ENCODE assay signal across 8 cellular contexts in genomic region chr6:98947411-98948292, GRCh38. TPM values are rescaled to one million over a fixed set of nuclear protein-coding genes. Genes with fewer than 3 reads are reported as not detected.
A peak's percentile ranks its signal among the peaks of the same experiment; 100 is the strongest.
DNase-seq lines count a peak whose midpoint lies in the region; ATAC-seq and TF ChIP-seq lines count a peak whose summit lies in the region.

FBXL4 (minus strand) TSS chr6:98947946; CDS start chr6:98926988, 20,958 bp downstream.

- peaks cover 12% of the 10 kb centered on the region for H3K9me3 Mint-ChIP-seq in activated B cell treated with CpG ODN at 0.5 μM for 24 hours

- TF ChIP-seq CTCF in activated B cell treated with CpG ODN at 0.5 μM for 24 hours (IDR thresholded peaks at IDR 0.05) (no peak), cardiac fibroblast (IDR thresholded peaks at IDR 0.05; ENCODE audit: low read depth, low read length) (no peak)

- peak within 1 kb of the TSS; percentile 91 for H3K4me3 Mint-ChIP-seq in activated B cell treated with CpG ODN at 0.5 μM for 24 hours

- peaks cover 35% of the 10 kb centered on the region for H3K4me1 Mint-ChIP-seq in activated B cell treated with CpG ODN at 0.5 μM for 24 hours

- DNase-seq in ACHN (peak; percentile 82), NCI-H2227 (lab: John Stamatoyannopoulos, UW; ENCODE audit: unreplicated experiment) (peak; percentile 89), activated B cell treated with CpG ODN at 0.5 μM for 24 hours (peak; percentile 77), cardiac fibroblast (ENCODE audit: low read depth in 2 of 2) (peak; percentile 87), inferior parietal cortex (ENCODE audit: extremely low spot score) (peak; percentile 73)
- peak; percentile 79 for DNase-seq in stimulated activated CD4-positive, alpha-beta T cell treated with anti-CD3 and anti-CD28 coated beads, Interleukin-12 subunit alpha, Interleukin-12 subunit beta, amount 100 ng/mL, for 4 hours

- H3K27ac Mint-ChIP-seq in activated B cell treated with CpG ODN at 0.5 μM for 24 hours = peak within 1 kb of the TSS; percentile 86

- peaks cover 8% of the 10 kb centered on the region for H3K36me3 Mint-ChIP-seq in activated B cell treated with CpG ODN at 0.5 μM for 24 hours (ENCODE audit: low read depth)

- CTCF ChIA-PET in activated B cell treated with CpG ODN at 0.5 μM for 24 hours (lab: Charles Lee) = no interaction called here

- intact Hi-C loops in activated B cell treated with CpG ODN at 0.5 μM for 24 hours (cut with micrococcal nuclease) = loop anchor here (2.0 to 10.0 kb wide), 8 partner anchors 100 to 1937 kb away; partner anchors contain the start of genes ASCC3, CCNC, MMS22L and PNISR

- POLR2A ChIA-PET in activated B cell treated with CpG ODN at 0.5 μM for 24 hours (lab: Charles Lee) = interaction anchor here (0.6 kb wide), 1 partner anchor 25 kb away, joined by 3 read pairs; no protein-coding TSS in a partner anchor

- ATAC-seq in GM18858 (IDR thresholded peaks at IDR 0.05; ENCODE audit: unreplicated experiment) = peak; percentile 60
- peak; percentile 79 for ATAC-seq in HG03064 (IDR thresholded peaks at IDR 0.05; ENCODE audit: low read depth, unreplicated experiment)
- ATAC-seq in activated B cell treated with CpG ODN at 0.5 μM for 24 hours (ENCODE audit: low read depth) = peak; percentile 86

- in situ Hi-C loops in ACHN (cut with HindIII; ENCODE audit: low pct_ligation_motif_present, low pct_unique_long_range_greater_than_20kb, low sequenced_read_pairs) = no loop called here

- H3K27me3 Mint-ChIP-seq in activated B cell treated with CpG ODN at 0.5 μM for 24 hours = no peaks in the 10 kb centered on the region

- H3K4me3 ChIP-seq in cardiac fibroblast (replicated peaks in 1 of 2; ENCODE audit: low read depth in 2 of 2, low read length in 2 of 2) = peak within 1 kb of the TSS; percentile 63 to 78

RNA-seq across cellular contexts. Expression of gene FBXL4, which starts in this region (rescaled TPM):
- total RNA-seq in activated B cell treated with CpG ODN at 0.5 μM for 24 hours = 10.2 and 10.8 TPM in 2 replicates

Comparison
In these comparisons a context has a peak if more than half of its experiments do, and no peak if none do; other contexts are left out.
1. Peak in every context shown above with its lines: DNase-seq, ATAC-seq and H3K4me3 ChIP-seq.